1 cellular context compared by ENCODE assay signal in the genomic region with DNA sequence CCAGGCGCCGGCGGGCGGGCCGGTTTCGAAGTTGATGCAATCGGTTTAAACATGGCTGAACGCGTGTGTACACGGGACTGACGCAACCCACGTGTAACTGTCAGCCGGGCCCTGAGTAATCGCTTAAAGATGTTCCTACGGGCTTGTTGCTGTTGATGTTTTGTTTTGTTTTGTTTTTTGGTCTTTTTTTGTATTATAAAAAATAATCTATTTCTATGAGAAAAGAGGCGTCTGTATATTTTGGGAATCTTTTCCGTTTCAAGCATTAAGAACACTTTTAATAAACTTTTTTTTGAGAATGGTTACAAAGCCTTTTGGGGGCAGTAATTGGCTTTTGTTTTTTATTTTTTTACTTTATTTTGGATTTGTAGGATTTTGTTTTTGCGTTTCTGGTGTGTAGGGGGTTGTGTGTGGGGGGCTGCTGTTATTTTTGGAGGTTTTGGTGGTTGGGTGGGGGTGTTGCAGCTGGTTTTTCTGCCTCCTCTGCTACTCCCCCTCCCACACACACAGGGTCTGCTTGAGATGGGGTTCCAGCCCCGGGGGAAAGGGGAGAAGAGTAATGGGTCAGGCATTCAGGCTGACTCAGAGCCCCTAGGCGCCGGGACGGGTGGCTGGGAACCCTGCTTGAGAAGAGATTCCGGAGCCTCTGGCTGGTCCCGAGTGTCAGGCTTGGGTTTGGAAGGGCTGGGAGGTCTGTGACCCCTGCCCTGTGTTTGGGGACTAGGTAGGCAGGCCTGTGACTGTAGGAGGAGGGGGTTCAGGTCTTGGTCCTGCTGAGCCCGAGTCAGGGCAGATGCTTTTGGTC.
TF ChIP-seq lines count a peak whose summit lies in the region.

No MANE protein-coding gene starts in this region.

TF ChIP-seq in HepG2, 621 proteins besides CTCF, POLR2A, EP300 and RAD21 (continued from another document and continues in another):
- TF ChIP-seq, protein P1, sequence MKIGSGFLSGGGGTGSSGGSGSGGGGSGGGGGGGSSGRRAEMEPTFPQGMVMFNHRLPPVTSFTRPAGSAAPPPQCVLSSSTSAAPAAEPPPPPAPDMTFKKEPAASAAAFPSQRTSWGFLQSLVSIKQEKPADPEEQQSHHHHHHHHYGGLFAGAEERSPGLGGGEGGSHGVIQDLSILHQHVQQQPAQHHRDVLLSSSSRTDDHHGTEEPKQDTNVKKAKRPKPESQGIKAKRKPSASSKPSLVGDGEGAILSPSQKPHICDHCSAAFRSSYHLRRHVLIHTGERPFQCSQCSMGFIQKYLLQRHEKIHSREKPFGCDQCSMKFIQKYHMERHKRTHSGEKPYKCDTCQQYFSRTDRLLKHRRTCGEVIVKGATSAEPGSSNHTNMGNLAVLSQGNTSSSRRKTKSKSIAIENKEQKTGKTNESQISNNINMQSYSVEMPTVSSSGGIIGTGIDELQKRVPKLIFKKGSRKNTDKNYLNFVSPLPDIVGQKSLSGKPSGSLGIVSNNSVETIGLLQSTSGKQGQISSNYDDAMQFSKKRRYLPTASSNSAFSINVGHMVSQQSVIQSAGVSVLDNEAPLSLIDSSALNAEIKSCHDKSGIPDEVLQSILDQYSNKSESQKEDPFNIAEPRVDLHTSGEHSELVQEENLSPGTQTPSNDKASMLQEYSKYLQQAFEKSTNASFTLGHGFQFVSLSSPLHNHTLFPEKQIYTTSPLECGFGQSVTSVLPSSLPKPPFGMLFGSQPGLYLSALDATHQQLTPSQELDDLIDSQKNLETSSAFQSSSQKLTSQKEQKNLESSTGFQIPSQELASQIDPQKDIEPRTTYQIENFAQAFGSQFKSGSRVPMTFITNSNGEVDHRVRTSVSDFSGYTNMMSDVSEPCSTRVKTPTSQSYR (CRISPR knock-in tag; IDR thresholded peaks at IDR 0.05; ENCODE audit: borderline replicate concordance), result peak; percentile 57; the same call in 1 of the 2 replicates
- TF ChIP-seq, protein P2, sequence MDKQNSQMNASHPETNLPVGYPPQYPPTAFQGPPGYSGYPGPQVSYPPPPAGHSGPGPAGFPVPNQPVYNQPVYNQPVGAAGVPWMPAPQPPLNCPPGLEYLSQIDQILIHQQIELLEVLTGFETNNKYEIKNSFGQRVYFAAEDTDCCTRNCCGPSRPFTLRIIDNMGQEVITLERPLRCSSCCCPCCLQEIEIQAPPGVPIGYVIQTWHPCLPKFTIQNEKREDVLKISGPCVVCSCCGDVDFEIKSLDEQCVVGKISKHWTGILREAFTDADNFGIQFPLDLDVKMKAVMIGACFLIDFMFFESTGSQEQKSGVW (CRISPR knock-in tag; IDR thresholded peaks at IDR 0.05; ENCODE audit: borderline replicate concordance), result peak; percentile 34; the same call in 1 of the 2 replicates
- no peak for TF ChIP-seq HMG20A (CRISPR knock-in tag; IDR thresholded peaks at IDR 0.05; ENCODE audit: borderline replicate concordance)
- TF ChIP-seq, protein P3, sequence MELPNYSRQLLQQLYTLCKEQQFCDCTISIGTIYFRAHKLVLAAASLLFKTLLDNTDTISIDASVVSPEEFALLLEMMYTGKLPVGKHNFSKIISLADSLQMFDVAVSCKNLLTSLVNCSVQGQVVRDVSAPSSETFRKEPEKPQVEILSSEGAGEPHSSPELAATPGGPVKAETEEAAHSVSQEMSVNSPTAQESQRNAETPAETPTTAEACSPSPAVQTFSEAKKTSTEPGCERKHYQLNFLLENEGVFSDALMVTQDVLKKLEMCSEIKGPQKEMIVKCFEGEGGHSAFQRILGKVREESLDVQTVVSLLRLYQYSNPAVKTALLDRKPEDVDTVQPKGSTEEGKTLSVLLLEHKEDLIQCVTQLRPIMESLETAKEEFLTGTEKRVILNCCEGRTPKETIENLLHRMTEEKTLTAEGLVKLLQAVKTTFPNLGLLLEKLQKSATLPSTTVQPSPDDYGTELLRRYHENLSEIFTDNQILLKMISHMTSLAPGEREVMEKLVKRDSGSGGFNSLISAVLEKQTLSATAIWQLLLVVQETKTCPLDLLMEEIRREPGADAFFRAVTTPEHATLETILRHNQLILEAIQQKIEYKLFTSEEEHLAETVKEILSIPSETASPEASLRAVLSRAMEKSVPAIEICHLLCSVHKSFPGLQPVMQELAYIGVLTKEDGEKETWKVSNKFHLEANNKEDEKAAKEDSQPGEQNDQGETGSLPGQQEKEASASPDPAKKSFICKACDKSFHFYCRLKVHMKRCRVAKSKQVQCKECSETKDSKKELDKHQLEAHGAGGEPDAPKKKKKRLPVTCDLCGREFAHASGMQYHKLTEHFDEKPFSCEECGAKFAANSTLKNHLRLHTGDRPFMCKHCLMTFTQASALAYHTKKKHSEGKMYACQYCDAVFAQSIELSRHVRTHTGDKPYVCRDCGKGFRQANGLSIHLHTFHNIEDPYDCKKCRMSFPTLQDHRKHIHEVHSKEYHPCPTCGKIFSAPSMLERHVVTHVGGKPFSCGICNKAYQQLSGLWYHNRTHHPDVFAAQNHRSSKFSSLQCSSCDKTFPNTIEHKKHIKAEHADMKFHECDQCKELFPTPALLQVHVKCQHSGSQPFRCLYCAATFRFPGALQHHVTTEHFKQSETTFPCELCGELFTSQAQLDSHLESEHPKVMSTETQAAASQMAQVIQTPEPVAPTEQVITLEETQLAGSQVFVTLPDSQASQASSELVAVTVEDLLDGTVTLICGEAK (IDR thresholded peaks at IDR 0.05), result peak; percentile 37
- TF ChIP-seq, protein P3 (CRISPR knock-in tag; IDR thresholded peaks at IDR 0.05), result no peak
- 0 out of 2 replicates have a peak, but pooled peaks have one; percentile 26 for TF ChIP-seq ZNF234 (CRISPR knock-in tag; conservative IDR thresholded peaks at IDR 0.05)
- TF ChIP-seq ZNF225 (CRISPR knock-in tag; IDR thresholded peaks at IDR 0.05), result 0 out of 2 replicates have a peak, but pooled peaks have one; percentile 14
- 0 out of 2 replicates have a peak, but pooled peaks have one; percentile 74 for TF ChIP-seq HDAC6 (IDR thresholded peaks at IDR 0.05; ENCODE audit: low read depth, low read length)
- TF ChIP-seq KDM3A (CRISPR knock-in tag; IDR thresholded peaks at IDR 0.05; ENCODE audit: low read depth), result 0 out of 2 replicates have a peak, but pooled peaks have one; percentile 53
- TF ChIP-seq JARID2 (CRISPR knock-in tag; IDR thresholded peaks at IDR 0.05; ENCODE audit: insufficient replicate concordance), result peak; percentile 10
- no peak for TF ChIP-seq NFYC (CRISPR knock-in tag; IDR thresholded peaks at IDR 0.05)
- TF ChIP-seq TFE3 (CRISPR knock-in tag; IDR thresholded peaks at IDR 0.05), result peak; percentile 63; the same call in 1 of the 2 replicates
- TF ChIP-seq ZNF121 (CRISPR knock-in tag; IDR thresholded peaks at IDR 0.05), result no peak
- TF ChIP-seq ESRRA (CRISPR knock-in tag; IDR thresholded peaks at IDR 0.05; ENCODE audit: low read depth), result peak; percentile 28; the same call in 1 of the 2 replicates
- no peak for TF ChIP-seq ZNF879 (CRISPR knock-in tag; IDR thresholded peaks at IDR 0.05)
- no peak; the same call in 1 of the 2 replicates for TF ChIP-seq ZNF552 (CRISPR knock-in tag; IDR thresholded peaks at IDR 0.05; ENCODE audit: borderline replicate concordance)
- peak; percentile 99 for TF ChIP-seq TGIF2 (CRISPR knock-in tag; IDR thresholded peaks at IDR 0.05)
- TF ChIP-seq ZBTB44 (CRISPR knock-in tag; IDR thresholded peaks at IDR 0.05), result 0 out of 2 replicates have a peak, but pooled peaks have one; percentile 41
- TF ChIP-seq ZNF124 (CRISPR knock-in tag; IDR thresholded peaks at IDR 0.05), result peak; percentile 7; the same call in 1 of the 2 replicates
- peak; percentile 71; the same call in 1 of the 2 replicates for TF ChIP-seq KDM5A (IDR thresholded peaks at IDR 0.05; ENCODE audit: borderline replicate concordance, low read length)
- TF ChIP-seq KLF16 (CRISPR knock-in tag; IDR thresholded peaks at IDR 0.05), result peak in 1 of 2 experiments; percentile 85; a peak in 2 of 4 replicates
- TF ChIP-seq ZFP1 (CRISPR knock-in tag; IDR thresholded peaks at IDR 0.05), result no peak
- peak; percentile 28 for TF ChIP-seq GFI1 (CRISPR knock-in tag; IDR thresholded peaks at IDR 0.05; ENCODE audit: borderline replicate concordance)
- no peak for TF ChIP-seq MAFG (CRISPR knock-in tag; IDR thresholded peaks at IDR 0.05)
- TF ChIP-seq ZHX2 (IDR thresholded peaks at IDR 0.05; ENCODE audit: low read depth), result peak; percentile 84
- TF ChIP-seq ZHX2 (CRISPR knock-in tag; IDR thresholded peaks at IDR 0.05; ENCODE audit: borderline replicate concordance), result no peak
- peak; percentile 91 for TF ChIP-seq ARNTL (CRISPR knock-in tag; IDR thresholded peaks at IDR 0.05)
- TF ChIP-seq GATAD2A (CRISPR knock-in tag; IDR thresholded peaks at IDR 0.05), result peak; percentile 74
- peak; percentile 87 for TF ChIP-seq HDAC2 (CRISPR knock-in tag; IDR thresholded peaks at IDR 0.05)
